ENCODE assay signal across 27 cellular contexts in the genomic region with DNA sequence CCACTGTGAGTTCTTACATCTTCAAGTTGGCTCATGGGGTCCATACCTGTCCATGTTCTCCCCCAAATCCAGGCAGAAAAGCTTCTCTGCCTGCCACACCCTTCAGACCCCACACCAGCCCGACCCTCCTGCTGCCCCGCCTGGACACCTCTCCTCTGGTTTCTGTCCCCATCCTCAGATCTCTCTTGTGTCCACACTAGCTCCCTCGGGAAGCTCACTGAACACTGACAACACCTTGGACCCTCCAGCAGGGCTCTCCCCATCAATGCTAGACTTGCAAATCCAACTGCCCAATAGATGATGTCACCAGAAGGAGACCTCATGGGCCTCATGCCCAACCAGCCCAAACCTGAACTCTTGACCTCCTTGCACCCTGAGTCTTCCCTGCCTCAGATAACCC. TPM values are rescaled to one million over a fixed set of nuclear protein-coding genes. Genes with fewer than 3 reads are reported as not detected.
DNase-seq lines count a peak whose midpoint lies in the region; ATAC-seq and TF ChIP-seq lines count a peak whose summit lies in the region.
"Had no signal": no experiment of that assay in that cellular context is flagged by ENCODE, and none has a peak within 500 bp of the region (broad histone marks: within the 10 kb centered on the region; RNA-seq: fewer than 3 reads in every experiment).

No MANE protein-coding gene starts in this region.

- H3K27me3 Mint-ChIP-seq in neural progenitor cell (ENCODE audit: insufficient read depth, low read depth): peaks cover 40% of the 10 kb centered on the region

- POLR2A ChIA-PET in AG04449 (lab: Yijun Ruan, JAX): no interaction called here

- no peak for TF ChIP-seq CTCF in AG04449 (IDR thresholded peaks at IDR 0.05; ENCODE audit: insufficient read depth, low read length, missing control alignments)
- no peak for TF ChIP-seq CTCF in neural progenitor cell (IDR thresholded peaks at IDR 0.05)
- no peak for TF ChIP-seq CTCF in ascending aorta (IDR thresholded peaks at IDR 0.05)

- ATAC-seq in HG03097 (IDR thresholded peaks at IDR 0.05; ENCODE audit: low FRiP score, unreplicated experiment): no peak
- ATAC-seq: activated CD8-positive, alpha-beta memory T cell treated with anti-CD3 and anti-CD28 coated beads, Interleukin-2, amount 10 ng/mL, durations not matched to agents 7 days and 5 days; gastrocnemius medialis; GM12878; left colon had no signal

- H3K27ac ChIP-seq in neural progenitor cell (no peak overlapping the region), ascending aorta (no peak overlapping the region)
- H3K27ac ChIP-seq: BLaER1, gastrocnemius medialis, PC-9, transverse colon had no signal

- intact Hi-C loops in ascending aorta (cut with DNase I): loop anchor here (5.0 to 10.0 kb wide), 2 partner anchors 263 to 480 kb away; no protein-coding TSS in a partner anchor

- no peaks in the 10 kb centered on the region for H3K36me3 ChIP-seq in neural progenitor cell
- H3K36me3 ChIP-seq in ascending aorta: peaks cover 3 to 8% of the 10 kb centered on the region in 2 donors
- H3K36me3 ChIP-seq: BLaER1, gastrocnemius medialis, transverse colon had no signal

- peak overlapping the region; percentile 78 for H3K4me3 Mint-ChIP-seq in neural progenitor cell
- H3K4me3 Mint-ChIP-seq: activated B cell treated with CpG ODN at 0.5 μM for 24 hours; activated CD8-positive, alpha-beta memory T cell treated with anti-CD3 and anti-CD28 coated beads, Interleukin-2, amount 10 ng/mL, durations not matched to agents 7 days and 5 days; activated naive CD4-positive, alpha-beta T cell treated with anti-CD3 and anti-CD28 coated beads for 36 hours; dendritic cell treated with granulocyte-macrophage colony-stimulating factor and Interleukin-4, amounts not matched to agents 40 ng/mL and 50 ng/mL, for 4 days had no signal

- H3K36me3 Mint-ChIP-seq in neural progenitor cell: peaks cover 2% of the 10 kb centered on the region
- H3K36me3 Mint-ChIP-seq: activated CD8-positive, alpha-beta memory T cell treated with anti-CD3 and anti-CD28 coated beads, Interleukin-2, amount 10 ng/mL, durations not matched to agents 7 days and 5 days had no signal

- no peaks in the 10 kb centered on the region for H3K9me3 Mint-ChIP-seq in neural progenitor cell
- H3K9me3 Mint-ChIP-seq: activated B cell treated with CpG ODN at 0.5 μM for 24 hours; activated naive CD4-positive, alpha-beta T cell treated with anti-CD3 and anti-CD28 coated beads for 36 hours; dendritic cell treated with granulocyte-macrophage colony-stimulating factor and Interleukin-4, amounts not matched to agents 40 ng/mL and 50 ng/mL, for 4 days had no signal

- no peaks in the 10 kb centered on the region for H3K4me1 ChIP-seq in neural progenitor cell
- H3K4me1 ChIP-seq in ascending aorta: peaks cover 6 to 20% of the 10 kb centered on the region in 2 donors

- peaks cover 26% of the 10 kb centered on the region for H3K4me1 Mint-ChIP-seq in neural progenitor cell

- H3K79me2 ChIP-seq in neural progenitor cell (ENCODE audit: low read depth): no peaks in the 10 kb centered on the region

- no peak overlapping the region for H2AFZ ChIP-seq in neural progenitor cell (replicated peaks)
- H2AFZ ChIP-seq: PC-9 had no signal

- peaks cover 20% of the 10 kb centered on the region for H3F3A ChIP-seq in neural progenitor cell (ENCODE audit: low read depth)

- H4K20me1 ChIP-seq in neural progenitor cell (ENCODE audit: low read depth): peaks cover 89% of the 10 kb centered on the region

- CTCF ChIA-PET in AG04449 (lab: Yijun Ruan, JAX): interaction anchor here (1.0 to 3.8 kb wide), 5 partner anchors 16 to 133 kb away, joined by 3 to 34 read pairs (median 4); no protein-coding TSS in a partner anchor

- no peaks in the 10 kb centered on the region for H3K9me3 ChIP-seq in neural progenitor cell (ENCODE audit: low read depth)
- no peaks in the 10 kb centered on the region for H3K9me3 ChIP-seq in ascending aorta
- H3K9me3 ChIP-seq: gastrocnemius medialis, transverse colon had no signal

- H3K27me3 ChIP-seq in neural progenitor cell (peaks cover 100% of the 10 kb centered on the region), ascending aorta (no peaks in the 10 kb centered on the region)

- H3K4me2 ChIP-seq in neural progenitor cell: no peak overlapping the region
- H3K4me2 ChIP-seq: BLaER1, PC-9 had no signal

- H3K9ac ChIP-seq in neural progenitor cell: no peak overlapping the region
- H3K9ac ChIP-seq: BLaER1 had no signal

- no peak for DNase-seq in AG04449 (ENCODE audit: low read depth, low spot score)
- peak; percentile 7 for DNase-seq in EH (ENCODE audit: low read depth)
- peak; percentile 41 for DNase-seq in ecto neural progenitor cell (ENCODE audit: low spot score)
- no peak for DNase-seq in neural progenitor cell (ENCODE audit: low spot score)
- DNase-seq in NCI-H1694 treated with DMSO at 0.1 percent for 48 hours (lab: John Stamatoyannopoulos, UW): no peak
- no peak for DNase-seq in stimulated activated CD4-positive, alpha-beta T cell treated with anti-CD3 and anti-CD28 coated beads, Interleukin-4, amount 100 ng/mL, for 4 hours
- no peak for DNase-seq in ascending aorta (ENCODE audit: low spot score in 2 of 2)
- DNase-seq: activated B cell treated with CpG ODN at 0.5 μM for 24 hours; activated CD8-positive, alpha-beta memory T cell treated with anti-CD3 and anti-CD28 coated beads, Interleukin-2, amount 10 ng/mL, durations not matched to agents 7 days and 5 days; activated naive CD4-positive, alpha-beta T cell treated with anti-CD3 and anti-CD28 coated beads for 36 hours; anterior cingulate cortex; caudate nucleus; gastrocnemius medialis; left colon; NCI-H1048; NCI-H187 treated with DMSO at 0.1 percent for 48 hours; NCI-H524 treated with DMSO at 0.1 percent for 48 hours; NK-92 treated with Interleukin-12 subunit alpha and Interleukin-12 subunit beta, amount 100 ng/mL, for 24 hours; occipital lobe; PC-9; SHP77; stimulated activated CD4-positive, alpha-beta T cell treated with anti-CD3 and anti-CD28 coated beads, Interleukin-2, amount 100 ng/mL, for 48 hours; transverse colon had no signal

- no peak overlapping the region for H3K27ac Mint-ChIP-seq in neural progenitor cell
- H3K27ac Mint-ChIP-seq: activated B cell treated with CpG ODN at 0.5 μM for 24 hours; activated CD8-positive, alpha-beta memory T cell treated with anti-CD3 and anti-CD28 coated beads, Interleukin-2, amount 10 ng/mL, durations not matched to agents 7 days and 5 days; activated naive CD4-positive, alpha-beta T cell treated with anti-CD3 and anti-CD28 coated beads for 36 hours; dendritic cell treated with granulocyte-macrophage colony-stimulating factor and Interleukin-4, amounts not matched to agents 40 ng/mL and 50 ng/mL, for 4 days had no signal

- H3K4me3 ChIP-seq in AG04449 (ENCODE audit: low read depth, low read length) (peak overlapping the region; percentile 98), neural progenitor cell (no peak overlapping the region), ascending aorta (no peak overlapping the region)
- H3K4me3 ChIP-seq: BLaER1, gastrocnemius medialis, GM12878, PC-9, transverse colon had no signal

RNA-seq across cellular contexts. Expression of a gene that starts 2.9 kb away (rescaled TPM):
- total RNA-seq in neural progenitor cell (ENCODE audit: low replicate concordance) (0.22 and 3.9 TPM in 2 replicates), ascending aorta (133 TPM)

RNA-seq across cellular contexts. Expression of a gene that starts 40.8 kb away (rescaled TPM):
- total RNA-seq in neural progenitor cell (ENCODE audit: low replicate concordance): 19.4 and 54.0 TPM in 2 replicates
- total RNA-seq in ascending aorta: 28.9 TPM

Comparison
In these comparisons a context has a peak if more than half of its experiments do, and no peak if none do; other contexts are left out.
1. DNase-seq: peak in EH (single experiment) and ecto neural progenitor cell (single experiment); none in AG04449 (single experiment), neural progenitor cell (single experiment), NCI-H1694 treated with DMSO at 0.1 percent for 48 hours (single experiment), stimulated activated CD4-positive, alpha-beta T cell treated with anti-CD3 and anti-CD28 coated beads, Interleukin-4, amount 100 ng/mL, for 4 hours (0 of 2) and ascending aorta (0 of 2).
2. RNA of a gene that starts 2.9 kb away (total RNA-seq): 133 TPM in ascending aorta (single experiment); 0.22 to 3.9 TPM in neural progenitor cell; every median in the first group is over 10 times any median in the second.